ENCODE assay signal across 21 cellular contexts in the genomic region with DNA sequence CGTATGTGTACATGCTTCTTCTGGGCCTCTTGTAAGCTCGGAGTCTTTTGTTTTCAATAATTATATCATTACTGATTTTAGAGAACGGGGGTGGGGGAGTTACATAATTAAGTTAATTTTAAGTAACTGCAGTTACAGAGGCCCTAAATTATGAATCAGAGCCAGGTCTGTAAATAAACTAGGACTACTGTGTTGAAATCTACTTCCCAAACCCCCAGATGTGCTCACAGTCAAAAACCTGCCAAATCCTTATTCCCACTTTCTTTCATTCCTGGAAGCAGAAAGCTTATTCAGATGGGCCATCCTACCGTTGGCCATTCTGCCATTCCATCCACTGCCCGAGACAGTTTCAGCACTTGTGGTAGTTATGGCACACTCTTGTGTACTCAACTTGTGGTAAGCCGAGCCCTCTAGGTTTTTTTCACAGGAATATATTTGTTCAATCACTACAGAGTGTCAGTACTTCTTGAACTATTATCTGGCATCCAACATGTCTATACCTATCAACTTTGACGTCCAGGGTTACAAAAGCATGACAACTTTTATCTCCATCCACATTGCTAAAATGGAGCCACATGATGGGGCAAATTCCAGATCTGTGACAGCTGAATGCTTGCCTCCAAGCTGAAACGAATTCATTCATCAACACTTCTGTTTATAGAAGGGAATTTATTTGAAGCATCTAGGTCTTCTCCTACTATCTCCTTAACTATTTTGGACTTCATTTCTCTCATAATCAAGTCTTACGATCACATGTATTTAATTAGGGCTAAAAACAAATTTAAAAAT. TPM values are rescaled to one million over a fixed set of nuclear protein-coding genes. Genes with fewer than 3 reads are reported as not detected.
DNase-seq lines count a peak whose midpoint lies in the region; ATAC-seq and TF ChIP-seq lines count a peak whose summit lies in the region.
"Had no signal": no experiment of that assay in that cellular context is flagged by ENCODE, and none has a peak within 500 bp of the region (broad histone marks: within the 10 kb centered on the region; RNA-seq: fewer than 3 reads in every experiment).

No MANE protein-coding gene starts in this region.

- CTCF ChIA-PET in AG04450 (lab: Charles Lee): interaction anchor here (0.9 to 4.3 kb wide), 7 partner anchors 37 to 830 kb away, joined by 3 to 84 read pairs (median 3); no protein-coding TSS in a partner anchor
- CTCF ChIA-PET in IMR-90 (lab: Yijun Ruan, JAX): interaction anchor here (0.7 to 1.3 kb wide), 3 partner anchors 121 to 542 kb away, joined by 3 to 4 read pairs (median 4); partner anchors contain the start of gene RFESD
- CTCF ChIA-PET in Caco-2 (lab: Charles Lee): no interaction called here

- BruUV-seq in IMR-90 (replicated peaks; lab: Mats Ljungman, UMichigan): TSS peak; percentile 8
- no TSS peak for BruUV-seq in Caco-2 (replicated peaks; lab: Mats Ljungman, UMichigan)

- H4K91ac ChIP-seq in IMR-90 (ENCODE audit: insufficient read depth, low read depth, low read length): peak overlapping the region; percentile 85

- H3K56ac ChIP-seq in IMR-90 (ENCODE audit: extremely low read depth, insufficient read depth, low read length): peak overlapping the region; percentile 14; the same call in 1 of the 2 replicates

- peak overlapping the region; percentile 80 to 85 for H4K8ac ChIP-seq in IMR-90 (ENCODE audit: low read depth in 2 of 2, low read length in 2 of 2)

- H3K23ac ChIP-seq in IMR-90 (ENCODE audit: low read depth, low read length): peak overlapping the region; percentile 44

- peak overlapping the region; percentile 82 for H3K18ac ChIP-seq in IMR-90 (ENCODE audit: low read depth, low read length)

- H3K4me1 ChIP-seq in IMR-90 (ENCODE audit: control insufficient read depth, insufficient read depth, low read length): peaks cover 9% of the 10 kb centered on the region
- H3K4me1 ChIP-seq in heart left ventricle: peaks cover 0 to 50% (median 20%) of the 10 kb centered on the region in 12 donors
- no peaks in the 10 kb centered on the region for H3K4me1 ChIP-seq in Caco-2

- WGBS in IMR-90 (ENCODE audit: extremely low coverage in 2 of 2, insufficient read length in 1 of 2), 2 experiments: 100% methylated on average over 1 of the region's 9 CpGs; no CpG with 5 or more reads in 1 of the 2 experiments
- 57 to 67% (median 63%) methylated on average over 9 of the region's 9 CpGs for WGBS in heart left ventricle, 4 donors

- H3K36me3 ChIP-seq in IMR-90 (ENCODE audit: control insufficient read depth, insufficient read depth, low read length) (peaks cover 30% of the 10 kb centered on the region), heart left ventricle (peaks cover 0 to 55% (median 26%) of the 10 kb centered on the region in 9 donors), Caco-2 (ENCODE audit: control insufficient read depth, insufficient read depth, low read length) (no peaks in the 10 kb centered on the region; the same call in 1 of the 2 replicates)

- no peaks in the 10 kb centered on the region for H4K20me1 ChIP-seq in IMR-90 (ENCODE audit: insufficient read depth, low read length)

- H4K5ac ChIP-seq in IMR-90 (ENCODE audit: low read depth, low read length): peak overlapping the region; percentile 79

- peaks cover 16 to 48% of the 10 kb centered on the region in 2 experiments for H3K79me1 ChIP-seq in IMR-90 (ENCODE audit: low read depth in 1 of 2, low read length in 2 of 2)

- H2AK5ac ChIP-seq in IMR-90 (ENCODE audit: low read depth, low read length): peak overlapping the region; percentile 93

- H3K9me3 ChIP-seq in AG04450 (ENCODE audit: control insufficient read depth, insufficient read depth, low read length) (no peaks in the 10 kb centered on the region), IMR-90 (ENCODE audit: control insufficient read depth, insufficient read depth, low read length) (no peaks in the 10 kb centered on the region), heart left ventricle (no peaks in the 10 kb centered on the region), Caco-2 (no peaks in the 10 kb centered on the region)
- H3K9me3 ChIP-seq: A549, MG63, SK-N-SH had no signal

- POLR2A ChIA-PET in AG04450 (lab: Yijun Ruan, JAX): interaction anchor here (0.8 to 1.0 kb wide), 3 partner anchors 14 to 53 kb away, joined by 3 read pairs; partner anchors contain the start of gene GLRX
- POLR2A ChIA-PET in IMR-90 (lab: Charles Lee; ENCODE audit: unreplicated experiment): interaction anchor here (0.6 to 1.0 kb wide), 3 partner anchors 12 to 37 kb away, joined by 3 to 8 read pairs (median 4); no protein-coding TSS in a partner anchor
- POLR2A ChIA-PET in Caco-2 (lab: Charles Lee): interaction anchor here (1.6 kb wide), 1 partner anchor 38 kb away, joined by 3 read pairs; the partner anchor contains the start of gene GLRX

- H3K9ac ChIP-seq in IMR-90 (ENCODE audit: low read depth, low read length): no peak overlapping the region; the same call in 1 of the 2 replicates
- H3K9ac ChIP-seq: SK-N-SH had no signal

- intact Hi-C loops in IMR-90 (cut with micrococcal nuclease): loop anchor here (5.0 kb wide), 1 partner anchor 558 kb away; no protein-coding TSS in a partner anchor
- intact Hi-C loops in heart left ventricle (cut with DNase I): loop anchor here in 7 of 10 donors (5.0 to 10.0 kb wide), 7 partner anchors 33 to 553 kb away; partner anchors contain the start of gene RFESD (in 1 of the 7)
- intact Hi-C loops in Caco-2 (cut with micrococcal nuclease; ENCODE audit: unreplicated experiment): no loop called here

- DNase-seq in AG04450 (ENCODE audit: low read depth, low spot score) (no peak), IMR-90 (peak; percentile 46), heart left ventricle (no peak), myocyte (ENCODE audit: low read depth) (peak; percentile 32), Ammon's horn (ENCODE audit: low spot score) (no peak), C1 segment of cervical spinal cord (lab: John Stamatoyannopoulos, UW) (no peak), Caco-2 (no peak)
- no peak for DNase-seq in stimulated activated effector memory CD8-positive, alpha-beta T cell treated with anti-CD3 and anti-CD28 coated beads, Interleukin-12 subunit alpha, Interleukin-12 subunit beta, amount 100 ng/mL, for 72 hours (ENCODE audit: low spot score in 2 of 2)
- DNase-seq: DMS79 treated with DMSO at 0.1 percent for 48 hours, Kasumi-1, MG63, NCI-H1105, NCI-H1694, NCI-H2081 treated with DMSO at 0.1 percent for 48 hours, NCI-H510A treated with DMSO at 0.1 percent for 48 hours, NCI-H774, SHP77 treated with DMSO at 0.1 percent for 48 hours, SK-N-SH had no signal

- H3K4me2 ChIP-seq in IMR-90 (ENCODE audit: low read depth, low read length): peak overlapping the region; percentile 12; the same call in 1 of the 2 replicates
- H3K4me2 ChIP-seq: A549, SK-N-SH had no signal

- no peak for TF ChIP-seq CTCF in AG04450 (IDR thresholded peaks at IDR 0.05; ENCODE audit: low read depth, low read length)
- no peak for TF ChIP-seq CTCF in IMR-90 (conservative IDR thresholded peaks at IDR 0.05; ENCODE audit: low read depth, low read length)
- TF ChIP-seq CTCF in heart left ventricle (IDR thresholded peaks at IDR 0.05): no peak
- TF ChIP-seq CTCF in Caco-2 (IDR thresholded peaks at IDR 0.05; ENCODE audit: insufficient read depth in 1 of 2, low read depth in 1 of 2, low read length in 1 of 2, severe bottlenecking in 1 of 2, unreplicated experiment in 1 of 2): no peak

- H3K27me3 ChIP-seq in AG04450 (ENCODE audit: control insufficient read depth, insufficient read depth, low read length) (no peaks in the 10 kb centered on the region), IMR-90 (ENCODE audit: control insufficient read depth, insufficient read depth, low read length) (no peaks in the 10 kb centered on the region), heart left ventricle (no peaks in the 10 kb centered on the region), Caco-2 (replicated peaks; ENCODE audit: control insufficient read depth, insufficient read depth, low read length) (no peaks in the 10 kb centered on the region)
- H3K27me3 ChIP-seq: MG63 had no signal

- H3K9me1 ChIP-seq in IMR-90 (ENCODE audit: insufficient read depth, low read length): peaks cover 9% of the 10 kb centered on the region

- dilution Hi-C loops in IMR-90 (cut with HindIII; ENCODE audit: low sequenced_read_pairs, unreplicated experiment): no loop called here

- peak overlapping the region; percentile 84 for H3K4ac ChIP-seq in IMR-90 (ENCODE audit: low read depth, low read length)

- H3K27me3 Mint-ChIP-seq in Caco-2 (ENCODE audit: insufficient read depth, unreplicated experiment): no peaks in the 10 kb centered on the region

- H3K4me1 Mint-ChIP-seq in Caco-2 (ENCODE audit: low read depth, unreplicated experiment): peaks cover 6% of the 10 kb centered on the region
- H3K4me1 Mint-ChIP-seq in stimulated activated effector memory CD8-positive, alpha-beta T cell treated with anti-CD3 and anti-CD28 coated beads, Interleukin-12 subunit alpha, Interleukin-12 subunit beta, amount 100 ng/mL, for 72 hours: peaks cover 8% of the 10 kb centered on the region

- peak overlapping the region; percentile 47 for H3K27ac ChIP-seq in AG04450 (ENCODE audit: low read depth, low read length)
- peak overlapping the region; percentile 83 for H3K27ac ChIP-seq in IMR-90 (ENCODE audit: insufficient read depth, low read length)
- H3K27ac ChIP-seq in heart left ventricle: peak overlapping the region in 9 of 12 donors; percentile 8 to 56 (median 30)
- H3K27ac ChIP-seq: A549, HL-60 had no signal

- TF ChIP-seq POLR2A in IMR-90 (IDR thresholded peaks at IDR 0.05; ENCODE audit: low read depth, low read length) (no peak), heart left ventricle (IDR thresholded peaks at IDR 0.05) (no peak)

- H2BK120ac ChIP-seq in IMR-90 (ENCODE audit: low read depth, low read length): peak overlapping the region; percentile 88

- peaks cover 44% of the 10 kb centered on the region for H3K36me3 Mint-ChIP-seq in Caco-2 (ENCODE audit: insufficient read depth, unreplicated experiment)
- no peaks in the 10 kb centered on the region for H3K36me3 Mint-ChIP-seq in stimulated activated effector memory CD8-positive, alpha-beta T cell treated with anti-CD3 and anti-CD28 coated beads, Interleukin-12 subunit alpha, Interleukin-12 subunit beta, amount 100 ng/mL, for 72 hours

- H3K9me3 Mint-ChIP-seq in Caco-2 (ENCODE audit: unreplicated experiment): no peaks in the 10 kb centered on the region
- H3K9me3 Mint-ChIP-seq in stimulated activated effector memory CD8-positive, alpha-beta T cell treated with anti-CD3 and anti-CD28 coated beads, Interleukin-12 subunit alpha, Interleukin-12 subunit beta, amount 100 ng/mL, for 72 hours: no peaks in the 10 kb centered on the region
- H3K9me3 Mint-ChIP-seq: CD14-positive monocyte had no signal

- in situ Hi-C loops in IMR-90 (cut with MboI; ENCODE audit: low sequenced_read_pairs): loop anchor here (5.0 kb wide), 1 partner anchor 38 kb away; the partner anchor contains the start of gene GLRX

- no peak overlapping the region for H3K27ac Mint-ChIP-seq in Caco-2 (ENCODE audit: unreplicated experiment)
- H3K27ac Mint-ChIP-seq in stimulated activated effector memory CD8-positive, alpha-beta T cell treated with anti-CD3 and anti-CD28 coated beads, Interleukin-12 subunit alpha, Interleukin-12 subunit beta, amount 100 ng/mL, for 72 hours: no peak overlapping the region
- H3K27ac Mint-ChIP-seq: CD14-positive monocyte had no signal

- no peak for TF ChIP-seq RAD21 in IMR-90 (IDR thresholded peaks at IDR 0.05; ENCODE audit: low read length)

- no peak overlapping the region for H2AK9ac ChIP-seq in IMR-90 (replicated peaks; ENCODE audit: low read depth, low read length, poor library complexity)

- H3K4me3 Mint-ChIP-seq in Caco-2 (ENCODE audit: unreplicated experiment): no peak overlapping the region
- H3K4me3 Mint-ChIP-seq in stimulated activated effector memory CD8-positive, alpha-beta T cell treated with anti-CD3 and anti-CD28 coated beads, Interleukin-12 subunit alpha, Interleukin-12 subunit beta, amount 100 ng/mL, for 72 hours: no peak overlapping the region
- H3K4me3 Mint-ChIP-seq: CD14-positive monocyte had no signal

- H2BK5ac ChIP-seq in IMR-90 (ENCODE audit: low read depth, low read length, poor library complexity, severe bottlenecking): peak overlapping the region; percentile 92

- peak overlapping the region; percentile 59; the same call in 1 of the 2 replicates for H3K14ac ChIP-seq in IMR-90 (replicated peaks; ENCODE audit: low read depth, low read length)

- ATAC-seq in IMR-90 (ENCODE audit: low read depth): no peak
- ATAC-seq in heart left ventricle: peak; percentile 20 to 52 (median 42)
- no peak for ATAC-seq in stimulated activated effector memory CD8-positive, alpha-beta T cell treated with anti-CD3 and anti-CD28 coated beads, Interleukin-12 subunit alpha, Interleukin-12 subunit beta, amount 100 ng/mL, for 72 hours
- ATAC-seq: A549 had no signal

- H3K4me3 ChIP-seq in AG04450 (ENCODE audit: low read depth, low read length) (no peak overlapping the region), IMR-90 (ENCODE audit: insufficient read depth, low read depth, low read length) (no peak overlapping the region), heart left ventricle (no peak overlapping the region), Caco-2 (ENCODE audit: low read depth, low read length) (no peak overlapping the region)
- H3K4me3 ChIP-seq: A549, MG63 had no signal

- no peak overlapping the region for H2AFZ ChIP-seq in IMR-90 (replicated peaks; ENCODE audit: low read length, poor library complexity)

- H2BK15ac ChIP-seq in IMR-90 (ENCODE audit: low read depth, low read length): peak overlapping the region; percentile 89; the same call in 2 of the 3 replicates

- peak overlapping the region; percentile 64 for H2BK20ac ChIP-seq in IMR-90 (ENCODE audit: low read depth, low read length)

RNA-seq across cellular contexts. Expression of gene GLRX, which starts 37.8 kb away (rescaled TPM):
- 233 and 306 TPM in 2 replicates for polyA plus RNA-seq in AG04450 (2011; rRNA removed)
- polyA minus RNA-seq in AG04450 (2011; rRNA and poly(A)+ RNA removed): 94.4 and 134 TPM in 2 replicates
- 142 and 145 TPM in 2 replicates for total RNA-seq in IMR-90 (2012; rRNA removed)
- 193 and 277 TPM in 2 replicates for polyA plus RNA-seq in IMR-90 (2012; rRNA removed)
- polyA plus RNA-seq in IMR-90 (2012; cell fraction: cytosol; rRNA removed): 266 and 276 TPM in 2 replicates
- polyA plus RNA-seq in IMR-90 (2012; cell fraction: nucleus; rRNA removed; ENCODE audit: low replicate concordance): 92.8 and 245 TPM in 2 replicates
- total RNA-seq in heart left ventricle: 100 to 1,000 TPM in 6 of 9 donors, 10 to 100 TPM in 3; 69.7 to 293 (median 114) TPM
- polyA plus RNA-seq in heart left ventricle: 100 to 1,000 TPM; 126 to 143 TPM
- total RNA-seq in myocyte: 169 and 223 TPM in 2 replicates
- 276 TPM for polyA plus RNA-seq in myocyte (2012)
- total RNA-seq in Caco-2 (2022): 17.9 and 26.4 TPM in 2 replicates

RNA-seq across cellular contexts. Expression of gene RHOBTB3, which starts 53.6 kb away (rescaled TPM):
- polyA plus RNA-seq in AG04450 (2011; rRNA removed): 303 and 360 TPM in 2 replicates
- polyA minus RNA-seq in AG04450 (2011; rRNA and poly(A)+ RNA removed): 690 and 767 TPM in 2 replicates
- 356 and 447 TPM in 2 replicates for total RNA-seq in IMR-90 (2012; rRNA removed)
- polyA plus RNA-seq in IMR-90 (2012; rRNA removed): 117 and 118 TPM in 2 replicates
- polyA plus RNA-seq in IMR-90 (2012; cell fraction: cytosol; rRNA removed): 106 and 114 TPM in 2 replicates
- polyA plus RNA-seq in IMR-90 (2012; cell fraction: nucleus; rRNA removed; ENCODE audit: low replicate concordance): 115 and 315 TPM in 2 replicates
- 100 to 1,000 TPM in 2 of 9 donors, 10 to 100 TPM in 7; 62.9 to 116 (median 86.7) TPM for total RNA-seq in heart left ventricle
- polyA plus RNA-seq in heart left ventricle: 10 to 100 TPM; 24.3 to 30.2 TPM
- 223 and 309 TPM in 2 replicates for total RNA-seq in myocyte
- 45.2 TPM for polyA plus RNA-seq in myocyte (2012)
- 85.6 and 88.5 TPM in 2 replicates for total RNA-seq in Caco-2 (2022)

Comparison
In these comparisons a context has a peak if more than half of its experiments do, and no peak if none do; other contexts are left out.
1. DNase-seq: peak in IMR-90 (single experiment) and myocyte (single experiment); none in AG04450 (single experiment), heart left ventricle (0 of 5), Ammon's horn (single experiment), C1 segment of cervical spinal cord (0 of 14), Caco-2 (0 of 2) and stimulated activated effector memory CD8-positive, alpha-beta T cell treated with anti-CD3 and anti-CD28 coated beads, Interleukin-12 subunit alpha, Interleukin-12 subunit beta, amount 100 ng/mL, for 72 hours (0 of 2).
2. H3K27ac ChIP-seq: peak in every context shown above with its lines; median percentile 83 in IMR-90; 47 in AG04450; 30 in heart left ventricle.
3. ATAC-seq: peak in heart left ventricle (4 of 4); none in IMR-90 (single experiment) and stimulated activated effector memory CD8-positive, alpha-beta T cell treated with anti-CD3 and anti-CD28 coated beads, Interleukin-12 subunit alpha, Interleukin-12 subunit beta, amount 100 ng/mL, for 72 hours (single experiment).